Comparison of ENCODE assay signal across 8 cellular contexts in genomic region chr6:36302227-36302976, GRCh38. TPM values are rescaled to one million over a fixed set of nuclear protein-coding genes. Genes with fewer than 3 reads are reported as not detected.
DNase-seq lines count a peak whose midpoint lies in the region; ATAC-seq and TF ChIP-seq lines count a peak whose summit lies in the region.

No MANE protein-coding gene starts in this region.

- H3K4me1 ChIP-seq in heart left ventricle: peaks cover 0 to 5% (median 0%) of the 10 kb centered on the region in 12 donors

- 28 to 36% (median 32%) methylated on average over 11 to 13 of the region's 13 CpGs for WGBS in heart left ventricle, 4 donors

- DNase-seq in DMS114 treated with DMSO at 0.1 percent for 48 hours (lab: John Stamatoyannopoulos, UW; ENCODE audit: unreplicated experiment) (peak; percentile 79), H7 (peak; percentile 89), NCI-H1694 (lab: John Stamatoyannopoulos, UW) (peak; percentile 83), SW 1271 (lab: John Stamatoyannopoulos, UW) (peak; percentile 66 to 85), heart left ventricle (peak; percentile 75 to 89 (median 85)), putamen (ENCODE audit: low spot score) (peak; percentile 72)
- DNase-seq in activated naive CD8-positive, alpha-beta T cell treated with anti-CD3 and anti-CD28 coated beads, Interleukin-2, amount 50 U/mL, for 16 hours (ENCODE audit: low read depth, low spot score): peak; percentile 91

- no peak overlapping the region for H3K4me3 ChIP-seq in H7 (ENCODE audit: insufficient read depth, low read depth, low read length)
- H3K4me3 ChIP-seq in heart left ventricle: no peak overlapping the region

- no peaks in the 10 kb centered on the region for H3K9me3 ChIP-seq in heart left ventricle

- TF ChIP-seq POLR2A in heart left ventricle (IDR thresholded peaks at IDR 0.05): no peak

- ATAC-seq in heart left ventricle (peak; percentile 61 to 92 (median 88)), HG03571 (IDR thresholded peaks at IDR 0.05; ENCODE audit: unreplicated experiment) (no peak)

- no peak overlapping the region for H3K27ac ChIP-seq in heart left ventricle

- H3K27me3 ChIP-seq in H7 (ENCODE audit: control insufficient read depth, insufficient read depth, low read length) (no peaks in the 10 kb centered on the region), heart left ventricle (peaks cover 0 to 21% (median 0%) of the 10 kb centered on the region in 9 donors)

- peak; percentile 80 to 95 (median 90) for TF ChIP-seq CTCF in heart left ventricle (IDR thresholded peaks at IDR 0.05)

- intact Hi-C loops in heart left ventricle (cut with DNase I): loop anchor here in 9 of 10 donors (1.0 to 2.0 kb wide), 2 partner anchors 58 kb away; no protein-coding TSS in a partner anchor

- H3K36me3 ChIP-seq in H7 (replicated peaks; ENCODE audit: control insufficient read depth, insufficient read depth, low read length) (no peaks in the 10 kb centered on the region), heart left ventricle (no peaks in the 10 kb centered on the region)

RNA-seq across cellular contexts. Expression of gene PNPLA1, which starts 32.5 kb away (rescaled TPM):
- not detected in 2 replicates for total RNA-seq in H7 (2014; rRNA removed; shearing (Covaris generic))
- total RNA-seq in heart left ventricle: under 1 TPM in 1 of 9 donors, not detected in 8; 0.41 TPM
- under 1 TPM in 1 of 2 donors, not detected in 1; 0.06 TPM for polyA plus RNA-seq in heart left ventricle

RNA-seq across cellular contexts. Expression of gene BNIP5, which starts 34.3 kb away (rescaled TPM):
- total RNA-seq in H7 (2014; rRNA removed; shearing (Covaris generic)): not detected in 2 replicates
- not detected for total RNA-seq in heart left ventricle
- not detected for polyA plus RNA-seq in heart left ventricle
